ENCODE assay signal across 8 cellular contexts in the genomic region with DNA sequence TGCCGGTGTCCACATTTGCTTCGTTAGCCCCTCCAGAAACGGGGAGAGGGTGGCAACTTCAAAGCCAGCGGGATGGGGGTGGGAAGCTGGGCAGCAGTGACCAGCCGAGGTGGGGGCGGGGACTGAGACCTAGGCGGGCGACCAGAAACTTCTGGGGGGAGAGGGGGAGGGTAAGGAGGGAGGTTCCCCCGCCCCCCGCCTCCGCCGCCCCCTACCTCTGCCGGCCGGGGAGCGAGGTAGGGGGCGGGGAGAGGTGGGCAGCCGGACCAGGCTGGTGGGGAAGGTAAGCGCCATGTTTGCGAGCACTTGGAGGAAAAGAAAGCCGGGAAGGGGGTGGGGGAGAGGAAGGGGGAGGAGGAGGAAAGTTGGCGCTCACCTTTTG. TPM values are rescaled to one million over a fixed set of nuclear protein-coding genes. Genes with fewer than 3 reads are reported as not detected.
DNase-seq lines count a peak whose midpoint lies in the region; ATAC-seq and TF ChIP-seq lines count a peak whose summit lies in the region.

No MANE protein-coding gene starts in this region.

- H3K9me3 ChIP-seq in PC-3 (ENCODE audit: low read length), result no peaks in the 10 kb centered on the region
- no peaks in the 10 kb centered on the region for H3K9me3 ChIP-seq in endocrine pancreas (ENCODE audit: control insufficient read depth, low read length)

- H3K4me3 ChIP-seq in PC-3 (ENCODE audit: low read length) (peak overlapping the region; percentile 86), endocrine pancreas (ENCODE audit: control insufficient read depth, insufficient read depth, low read length) (no peak overlapping the region)

- POLR2A ChIA-PET in PC-3 (lab: Charles Lee; ENCODE audit: unreplicated experiment), result interaction anchor here (0.5 to 1.0 kb wide), 4 partner anchors 73 to 1991 kb away, joined by 3 to 7 read pairs (median 3); no protein-coding TSS in a partner anchor

- CTCF ChIA-PET in PC-3 (lab: Charles Lee), result interaction anchor here (0.7 to 1.6 kb wide), 3 partner anchors 14 to 438 kb away, joined by 7 to 16 read pairs (median 8); no protein-coding TSS in a partner anchor

- peaks cover 69 to 84% (median 75%) of the 10 kb centered on the region in 3 donors for H3K27me3 Mint-ChIP-seq in naive B cell

- TF ChIP-seq CTCF in PC-3 (conservative IDR thresholded peaks at IDR 0.05; ENCODE audit: low read depth, low read length), result no peak

- H3K27me3 ChIP-seq in PC-3 (ENCODE audit: low read length), result no peaks in the 10 kb centered on the region
- no peaks in the 10 kb centered on the region for H3K27me3 ChIP-seq in endocrine pancreas (ENCODE audit: control insufficient read depth, insufficient read depth, low read length)

- peaks cover 32% of the 10 kb centered on the region for H4K20me1 ChIP-seq in PC-3 (ENCODE audit: low read length)

- peak overlapping the region; percentile 84 for H2AFZ ChIP-seq in PC-3 (ENCODE audit: low read length)

- H3K27ac ChIP-seq in PC-3 (ENCODE audit: low read length), result peak overlapping the region; percentile 38

- no peaks in the 10 kb centered on the region for H3K9me2 ChIP-seq in PC-3 (replicated peaks; ENCODE audit: low read length)

- peaks cover 21% of the 10 kb centered on the region for H3K36me3 ChIP-seq in PC-3 (ENCODE audit: low read depth, low read length)
- H3K36me3 ChIP-seq in endocrine pancreas (ENCODE audit: control insufficient read depth, insufficient read depth, low read length), result no peaks in the 10 kb centered on the region

- DNase-seq in NCI-H524 (lab: John Stamatoyannopoulos, UW) (peak; percentile 73 to 74), NCI-H524 treated with DMSO at 0.1 percent for 48 hours (lab: John Stamatoyannopoulos, UW) (no peak), PC-3 (no peak), naive B cell (no peak)

- peaks cover 0 to 6% of the 10 kb centered on the region in 2 donors for H3K36me3 Mint-ChIP-seq in naive B cell

- peak overlapping the region in 1 of 6 donors; percentile 52 for H3K27ac Mint-ChIP-seq in naive B cell

- H3K9ac ChIP-seq in PC-3 (ENCODE audit: low read length), result peak overlapping the region; percentile 79
- H3K9ac ChIP-seq in endocrine pancreas (ENCODE audit: control insufficient read depth, insufficient read depth, low read length), result peak overlapping the region; percentile 81

- no TSS peak for BruUV-seq in PC-3 (replicated peaks; lab: Mats Ljungman, UMichigan)

- peaks cover 0 to 13% (median under 1%) of the 10 kb centered on the region in 7 donors for H3K9me3 Mint-ChIP-seq in naive B cell

- ATAC-seq in PC-3, result peak; percentile 1
- ATAC-seq in naive B cell (ENCODE audit: low read depth in 2 of 2), result no peak
- no peak for ATAC-seq in GM19452 (IDR thresholded peaks at IDR 0.05; ENCODE audit: unreplicated experiment)
- ATAC-seq in HG03045 (IDR thresholded peaks at IDR 0.05; ENCODE audit: unreplicated experiment), result no peak
- no peak for ATAC-seq in GM21423 (IDR thresholded peaks at IDR 0.05; ENCODE audit: unreplicated experiment)

- H3F3A ChIP-seq in PC-3 (ENCODE audit: low read length, unreplicated experiment), result no peaks in the 10 kb centered on the region

- peaks cover 61% of the 10 kb centered on the region for H3K79me2 ChIP-seq in PC-3 (ENCODE audit: low read length)

- intact Hi-C loops in PC-3 (cut with micrococcal nuclease), result loop anchor here (5.0 kb wide), 4 partner anchors 54 to 474 kb away; no protein-coding TSS in a partner anchor

- peak overlapping the region; percentile 87 for H3K4me2 ChIP-seq in PC-3 (ENCODE audit: low read length)

- peaks cover 21 to 29% (median 23%) of the 10 kb centered on the region in 3 donors for H3K4me1 Mint-ChIP-seq in naive B cell

- H3K4me1 ChIP-seq in PC-3 (ENCODE audit: insufficient read depth, low read length) (peaks cover 27% of the 10 kb centered on the region), endocrine pancreas (ENCODE audit: control insufficient read depth, insufficient read depth, low read length) (no peaks in the 10 kb centered on the region)

- H3K4me3 Mint-ChIP-seq in naive B cell, result peak overlapping the region; percentile 80 to 95 (median 90)

RNA-seq across cellular contexts. Expression of a gene that starts 1.3 kb away (rescaled TPM):
- total RNA-seq in PC-3 (2014; rRNA removed), result 29.2 and 33.2 TPM in 2 replicates
- polyA plus RNA-seq in naive B cell (ENCODE audit: low read depth in 6 of 6), result not detected

RNA-seq across cellular contexts. Expression of a gene that starts 11.7 kb away (rescaled TPM):
- 88.6 and 95.7 TPM in 2 replicates for total RNA-seq in PC-3 (2014; rRNA removed)
- 10 to 100 TPM; 14.5 to 27.4 (median 22.1) TPM for polyA plus RNA-seq in naive B cell (ENCODE audit: low read depth in 6 of 6)

Comparison
In these comparisons a context has a peak if more than half of its experiments do, and no peak if none do; other contexts are left out.
1. DNase-seq: peak in NCI-H524 (2 of 2); none in NCI-H524 treated with DMSO at 0.1 percent for 48 hours (single experiment), PC-3 (single experiment) and naive B cell (single experiment).